ENCODE assay signal across 13 cellular contexts in the genomic region with DNA sequence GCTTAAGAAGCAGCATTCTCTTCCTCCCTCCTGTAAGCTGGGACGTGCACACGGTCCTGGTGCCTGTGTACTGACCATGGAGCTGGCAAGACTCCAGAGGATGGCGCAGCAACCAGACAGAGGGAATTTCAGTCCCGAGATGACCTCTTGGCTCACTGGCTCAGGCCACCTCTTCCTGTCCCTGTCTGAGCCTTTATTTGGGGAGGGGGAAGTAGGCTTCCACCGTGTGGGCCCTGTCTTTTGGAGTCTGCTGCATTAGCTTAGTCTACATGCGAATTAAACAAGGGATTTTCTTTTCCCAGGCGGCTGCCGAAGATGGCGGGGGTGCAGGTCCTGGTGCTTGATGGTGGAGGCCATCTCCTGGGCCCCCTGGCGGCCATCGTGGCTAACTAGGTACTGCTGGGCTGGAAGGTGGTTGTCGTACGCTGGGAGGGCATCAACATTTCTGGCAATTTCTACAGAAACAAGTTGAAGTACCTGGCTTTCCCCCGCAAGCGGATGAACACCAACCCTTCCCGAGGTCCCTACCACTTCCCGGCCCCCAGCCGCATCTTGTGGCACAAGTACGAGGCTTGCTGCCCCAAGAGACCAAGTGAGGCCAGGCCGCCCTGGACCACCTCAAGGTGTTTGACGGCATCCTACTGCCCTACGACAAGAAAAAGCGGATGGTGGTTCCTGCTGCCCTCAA. TPM values are rescaled to one million over a fixed set of nuclear protein-coding genes. Genes with fewer than 3 reads are reported as not detected.
A peak's percentile ranks its signal among the peaks of the same experiment; 100 is the strongest.
DNase-seq lines count a peak whose midpoint lies in the region; TF ChIP-seq lines count a peak whose summit lies in the region.
"Had no signal": no experiment of that assay in that cellular context is flagged by ENCODE, and none has a peak within 500 bp of the region (broad histone marks: within the 10 kb centered on the region; RNA-seq: fewer than 3 reads in every experiment).

No MANE protein-coding gene starts in this region.

- H4K20me1 ChIP-seq in neural progenitor cell (ENCODE audit: low read depth) = peaks cover 3% of the 10 kb centered on the region

- H3K27ac Mint-ChIP-seq in chondrocyte (ENCODE audit: unreplicated experiment) (no peak overlapping the region), neural progenitor cell (no peak overlapping the region)

- TF ChIP-seq CTCF in LNCaP clone FGC (IDR thresholded peaks at IDR 0.05; ENCODE audit: control insufficient read depth, extremely low read depth, insufficient read depth) = peak; percentile 30
- peak; percentile 37 for TF ChIP-seq CTCF in chondrocyte (IDR thresholded peaks at IDR 0.05)
- TF ChIP-seq CTCF in neural progenitor cell (IDR thresholded peaks at IDR 0.05) = peak; percentile 46

- peaks cover 2% of the 10 kb centered on the region for H3K27me3 Mint-ChIP-seq in chondrocyte (ENCODE audit: low read depth)
- peaks cover 40% of the 10 kb centered on the region for H3K27me3 Mint-ChIP-seq in neural progenitor cell (ENCODE audit: insufficient read depth, low read depth)

- peaks cover 53% of the 10 kb centered on the region for H3K27me3 ChIP-seq in neural progenitor cell

- peak; percentile 62 for DNase-seq in DMS53 (lab: John Stamatoyannopoulos, UW)
- no peak for DNase-seq in DMS53 treated with DMSO at 0.1 percent for 48 hours (lab: John Stamatoyannopoulos, UW; ENCODE audit: unreplicated experiment)
- no peak for DNase-seq in LNCaP clone FGC (ENCODE audit: low read depth)
- no peak for DNase-seq in chondrocyte (ENCODE audit: low spot score)
- DNase-seq in neural progenitor cell (ENCODE audit: low spot score) = peak; percentile 56
- DNase-seq in medulla oblongata (ENCODE audit: extremely low spot score) = no peak
- DNase-seq in amniotic stem cell (lab: John Stamatoyannopoulos, UW) = no peak
- DNase-seq in stimulated activated CD4-positive, alpha-beta T cell treated with anti-CD3 and anti-CD28 coated beads, Interleukin-4, amount 100 ng/mL, for 24 hours = no peak
- DNase-seq: hypothalamus; NCI-H187; retina; stimulated activated naive CD4-positive, alpha-beta T cell treated with Interleukin-2 at 50 U/mL for 16 hours had no signal

- H3K79me2 ChIP-seq in neural progenitor cell (ENCODE audit: low read depth) = no peaks in the 10 kb centered on the region

- H3K27ac ChIP-seq in neural progenitor cell = no peak overlapping the region

- no peak overlapping the region for H3K4me3 ChIP-seq in LNCaP clone FGC (ENCODE audit: low read depth, low read length)
- no peak overlapping the region for H3K4me3 ChIP-seq in neural progenitor cell

- no peak overlapping the region for H2AFZ ChIP-seq in neural progenitor cell (replicated peaks)

- H3F3A ChIP-seq in neural progenitor cell (ENCODE audit: low read depth) = peaks cover 10% of the 10 kb centered on the region

- H3K36me3 Mint-ChIP-seq in chondrocyte (ENCODE audit: low read depth) = no peaks in the 10 kb centered on the region
- H3K36me3 Mint-ChIP-seq in neural progenitor cell = no peaks in the 10 kb centered on the region

- H3K4me3 Mint-ChIP-seq in chondrocyte (ENCODE audit: unreplicated experiment) (no peak overlapping the region), neural progenitor cell (no peak overlapping the region)

- no peak overlapping the region for H3K4me2 ChIP-seq in neural progenitor cell

- H3K4me1 Mint-ChIP-seq in chondrocyte (ENCODE audit: low read depth) (peaks cover 24% of the 10 kb centered on the region), neural progenitor cell (peaks cover 3% of the 10 kb centered on the region)

- H3K9me3 Mint-ChIP-seq in chondrocyte (ENCODE audit: low read depth) (no peaks in the 10 kb centered on the region), neural progenitor cell (no peaks in the 10 kb centered on the region)

- no peaks in the 10 kb centered on the region for H3K9me3 ChIP-seq in neural progenitor cell (ENCODE audit: low read depth)

- H3K9ac ChIP-seq in neural progenitor cell = no peak overlapping the region

- peaks cover 4% of the 10 kb centered on the region for H3K4me1 ChIP-seq in neural progenitor cell

- H3K36me3 ChIP-seq in neural progenitor cell = no peaks in the 10 kb centered on the region

RNA-seq across cellular contexts. Expression of gene IL24, which starts 10.2 kb away (rescaled TPM):
- total RNA-seq in chondrocyte (not detected in 3 replicates), neural progenitor cell (ENCODE audit: low replicate concordance) (not detected in 2 replicates)
- total RNA-seq: astrocyte had no signal

RNA-seq across cellular contexts. Expression of gene FCMR, which starts 14.3 kb away (rescaled TPM):
- total RNA-seq in chondrocyte = not detected in 3 replicates
- not detected in 2 replicates for total RNA-seq in neural progenitor cell (ENCODE audit: low replicate concordance)

RNA-seq across cellular contexts. Expression of gene PIGR, which starts 38.8 kb away (rescaled TPM):
- total RNA-seq in chondrocyte = not detected in 3 replicates
- total RNA-seq in neural progenitor cell (ENCODE audit: low replicate concordance) = not detected in 2 replicates
- total RNA-seq: astrocyte had no signal

RNA-seq across cellular contexts. Expression of gene IL20, which starts 42.0 kb away (rescaled TPM):
- total RNA-seq in chondrocyte (not detected in 3 replicates), neural progenitor cell (ENCODE audit: low replicate concordance) (not detected in 2 replicates)
- total RNA-seq: astrocyte had no signal

Comparison
In these comparisons a context has a peak if more than half of its experiments do, and no peak if none do; other contexts are left out.
1. DNase-seq: peak in DMS53 (single experiment) and neural progenitor cell (single experiment); none in DMS53 treated with DMSO at 0.1 percent for 48 hours (single experiment), LNCaP clone FGC (single experiment), chondrocyte (single experiment), medulla oblongata (single experiment), amniotic stem cell (single experiment) and stimulated activated CD4-positive, alpha-beta T cell treated with anti-CD3 and anti-CD28 coated beads, Interleukin-4, amount 100 ng/mL, for 24 hours (single experiment).
2. Peak in every context shown above with its lines, with median percentiles within 50 percentile points of each other: CTCF ChIP-seq.